10 cellular contexts compared by ENCODE assay signal in genomic region chr12:27711957-27712356, GRCh38. TPM values are rescaled to one million over a fixed set of nuclear protein-coding genes. Genes with fewer than 3 reads are reported as not detected.
DNase-seq lines count a peak whose midpoint lies in the region; ATAC-seq, FAIRE-seq and TF ChIP-seq lines count a peak whose summit lies in the region.
"Had no signal": no experiment of that assay in that cellular context is flagged by ENCODE, and none has a peak within 500 bp of the region (broad histone marks: within the 10 kb centered on the region; RNA-seq: fewer than 3 reads in every experiment).

No MANE protein-coding gene starts in this region.

- H4K20me1 ChIP-seq in HepG2 (ENCODE audit: insufficient read depth, low read length), result peaks cover 11% of the 10 kb centered on the region

- H3K4me1 ChIP-seq in HepG2 (ENCODE audit: insufficient read depth, low read length), result peaks cover 38% of the 10 kb centered on the region
- H3K4me1 ChIP-seq in right lobe of liver, result peaks cover 0 to 13% (median 0%) of the 10 kb centered on the region in 4 donors

- no peaks in the 10 kb centered on the region for H3K9me3 ChIP-seq in HepG2 (ENCODE audit: low read length)
- no peaks in the 10 kb centered on the region for H3K9me3 ChIP-seq in right lobe of liver

- no peak for DNase-seq in HepG2 (ENCODE audit: low spot score)
- DNase-seq in right lobe of liver, result no peak
- no peak for DNase-seq in activated CD4-positive, alpha-beta memory T cell treated with anti-CD3 and anti-CD28 coated beads, Interleukin-2, amount 10 ng/mL, durations not matched to agents 7 days and 5 days
- DNase-seq in immature natural killer cell, result no peak
- DNase-seq in DMS 273 treated with DMSO at 0.1 percent for 48 hours (lab: John Stamatoyannopoulos, UW), result no peak
- no peak for DNase-seq in C1 segment of cervical spinal cord (lab: John Stamatoyannopoulos, UW)
- DNase-seq: NCI-H1436 treated with DMSO at 0.1 percent for 48 hours had no signal

- no peak for ATAC-seq in HepG2
- no peak for ATAC-seq in right lobe of liver
- no peak for ATAC-seq in HG03108 (IDR thresholded peaks at IDR 0.05; ENCODE audit: unreplicated experiment)
- ATAC-seq in GM21786 (IDR thresholded peaks at IDR 0.05; ENCODE audit: unreplicated experiment), result no peak

- H3K9ac ChIP-seq in HepG2 (ENCODE audit: insufficient read depth, low read depth, low read length), result peak overlapping the region; percentile 91; the same call in 1 of the 2 replicates

- H3K4me3 Mint-ChIP-seq in activated CD4-positive, alpha-beta memory T cell treated with anti-CD3 and anti-CD28 coated beads, Interleukin-2, amount 10 ng/mL, durations not matched to agents 7 days and 5 days, result peak overlapping the region; percentile 16
- H3K4me3 Mint-ChIP-seq in immature natural killer cell, result peak overlapping the region; percentile 95 to 100 (median 98)

- intact Hi-C loops in HepG2 (cut with micrococcal nuclease; ENCODE audit: unreplicated experiment), result loop anchor here (2.0 kb wide), 1 partner anchor 21 kb away; no protein-coding TSS in a partner anchor
- intact Hi-C loops in right lobe of liver (cut with DNase I), result no loop called here

- H3K36me3 Mint-ChIP-seq in activated CD4-positive, alpha-beta memory T cell treated with anti-CD3 and anti-CD28 coated beads, Interleukin-2, amount 10 ng/mL, durations not matched to agents 7 days and 5 days (ENCODE audit: low read depth), result peaks cover 11% of the 10 kb centered on the region
- H3K36me3 Mint-ChIP-seq in immature natural killer cell, result no peaks in the 10 kb centered on the region

- peak overlapping the region; percentile 72 to 94 (median 90); a peak in 5 of 6 replicates for H3K4me3 ChIP-seq in HepG2 (replicated peaks in 1 of 3; ENCODE audit: insufficient read depth in 1 of 3, low read depth in 2 of 3, low read length in 3 of 3)
- H3K4me3 ChIP-seq in right lobe of liver, result peak overlapping the region in 1 of 3 donors; percentile 78

- no peaks in the 10 kb centered on the region for H3K27me3 Mint-ChIP-seq in activated CD4-positive, alpha-beta memory T cell treated with anti-CD3 and anti-CD28 coated beads, Interleukin-2, amount 10 ng/mL, durations not matched to agents 7 days and 5 days
- peaks cover 0 to 15% (median 9%) of the 10 kb centered on the region in 3 donors for H3K27me3 Mint-ChIP-seq in immature natural killer cell (ENCODE audit: low read depth in 3 of 3)

- TF ChIP-seq EP300 in HepG2 (IDR thresholded peaks at IDR 0.05; ENCODE audit: low read depth in 2 of 2, low read length in 2 of 2) (no peak), HepG2 (CRISPR knock-in tag; IDR thresholded peaks at IDR 0.05; ENCODE audit: borderline replicate concordance) (no peak)

- peaks cover 0 to 25% of the 10 kb centered on the region in 2 experiments; a peak in 3 of 5 replicates for H3K36me3 ChIP-seq in HepG2 (replicated peaks in 1 of 2; ENCODE audit: control insufficient read depth in 1 of 2, insufficient read depth in 2 of 2, low read length in 2 of 2)
- peaks cover 0 to 15% (median 6%) of the 10 kb centered on the region in 4 donors for H3K36me3 ChIP-seq in right lobe of liver

- no TSS peak for BruUV-seq in HepG2 (replicated peaks; lab: Mats Ljungman, UMichigan)

- no peak for FAIRE-seq in HepG2 (lab: Jason Lieb, UNC)
- FAIRE-seq: H54 had no signal

- CTCF ChIA-PET in HepG2 (lab: Yijun Ruan, JAX; ENCODE audit: low intra/inter-chr PET ratio, low total read pairs), result no interaction called here
- CTCF ChIA-PET in activated CD4-positive, alpha-beta memory T cell treated with anti-CD3 and anti-CD28 coated beads, Interleukin-2, amount 10 ng/mL, durations not matched to agents 7 days and 5 days (lab: Charles Lee), result no interaction called here

- no peak overlapping the region for H3K27ac Mint-ChIP-seq in activated CD4-positive, alpha-beta memory T cell treated with anti-CD3 and anti-CD28 coated beads, Interleukin-2, amount 10 ng/mL, durations not matched to agents 7 days and 5 days
- peak overlapping the region in 3 of 6 donors; percentile 2 to 93 (median 6) for H3K27ac Mint-ChIP-seq in immature natural killer cell

- peaks cover 0 to 3% of the 10 kb centered on the region in 2 experiments; a peak in 1 of 5 replicates for H3K27me3 ChIP-seq in HepG2 (ENCODE audit: control insufficient read depth in 1 of 2, insufficient read depth in 2 of 2, low read length in 2 of 2)
- H3K27me3 ChIP-seq in right lobe of liver, result no peaks in the 10 kb centered on the region

- peak overlapping the region; percentile 73 for H3K4me2 ChIP-seq in HepG2 (ENCODE audit: low read depth, low read length)

- no peak overlapping the region for H3K27ac ChIP-seq in HepG2 (ENCODE audit: extremely low read length, insufficient read depth, low read length)
- no peak overlapping the region for H3K27ac ChIP-seq in right lobe of liver

- H2AFZ ChIP-seq in HepG2 (ENCODE audit: low read length), result no peak overlapping the region

- in situ Hi-C loops in HepG2 (cut with HindIII; ENCODE audit: extremely low pct_ligation_motif_present, low pct_unique_long_range_greater_than_20kb), result no loop called here

- no peak for TF ChIP-seq CTCF in HepG2 (CRISPR knock-in tag; IDR thresholded peaks at IDR 0.05)
- no peak for TF ChIP-seq CTCF in right lobe of liver (IDR thresholded peaks at IDR 0.05)

- TF ChIP-seq RAD21 in HepG2 (CRISPR knock-in tag; IDR thresholded peaks at IDR 0.05), result no peak

- H3K4me1 Mint-ChIP-seq in activated CD4-positive, alpha-beta memory T cell treated with anti-CD3 and anti-CD28 coated beads, Interleukin-2, amount 10 ng/mL, durations not matched to agents 7 days and 5 days, result peaks cover 21% of the 10 kb centered on the region
- H3K4me1 Mint-ChIP-seq in immature natural killer cell, result peaks cover 32 to 45% of the 10 kb centered on the region in 2 donors

- WGBS in HepG2 (ENCODE audit: low lambda C conversion rate), result 91% methylated on average over 3 of the region's 3 CpGs
- WGBS in right lobe of liver (ENCODE audit: insufficient coverage, low coverage, low lambda C conversion rate, missing lambda C conversion rate), result 57% methylated on average over 3 of the region's 3 CpGs

- TF ChIP-seq POLR2A in HepG2 (IDR thresholded peaks at IDR 0.05; ENCODE audit: insufficient read depth in 1 of 2, low read depth in 2 of 2, low read length in 2 of 2) (no peak), right lobe of liver (IDR thresholded peaks at IDR 0.05) (no peak)

- H3K9me3 Mint-ChIP-seq in activated CD4-positive, alpha-beta memory T cell treated with anti-CD3 and anti-CD28 coated beads, Interleukin-2, amount 10 ng/mL, durations not matched to agents 7 days and 5 days, result no peaks in the 10 kb centered on the region
- H3K9me3 Mint-ChIP-seq in immature natural killer cell, result no peaks in the 10 kb centered on the region

- H3K79me2 ChIP-seq in HepG2 (ENCODE audit: insufficient read depth, low read length), result peaks cover 39% of the 10 kb centered on the region

- POLR2A ChIA-PET in HepG2 (lab: Yijun Ruan, JAX), result interaction anchor here (1.0 kb wide), 1 partner anchor 15 kb away, joined by 4 read pairs; no protein-coding TSS in a partner anchor
- POLR2A ChIA-PET in activated CD4-positive, alpha-beta memory T cell treated with anti-CD3 and anti-CD28 coated beads, Interleukin-2, amount 10 ng/mL, durations not matched to agents 7 days and 5 days (lab: Charles Lee), result interaction anchor here (0.6 to 0.7 kb wide), 2 partner anchors 12 to 468 kb away, joined by 3 read pairs; partner anchors contain the start of gene STK38L

RNA-seq across cellular contexts. Expression of gene MRPS35, which starts 1.3 kb away (rescaled TPM):
- total RNA-seq in HepG2 (2016; rRNA removed; fragmentation: Illumina TruSeq; extraction: Trizol) (104 and 160 TPM in 2 replicates), right lobe of liver (10 to 100 TPM; 34.6 to 84.4 (median 41.1) TPM)
- total RNA-seq in HepG2 (2016; cell fraction: cytosol; rRNA removed; fragmentation: Illumina TruSeq; extraction: Trizol; ENCODE audit: low read depth), result 29.1 and 30.1 TPM in 2 replicates
- total RNA-seq in HepG2 (2016; cell fraction: insoluble cytoplasmic fraction; rRNA removed; fragmentation: Illumina TruSeq; extraction: Trizol), result 102 and 162 TPM in 2 replicates
- 47.8 and 48.1 TPM in 2 replicates for total RNA-seq in HepG2 (2016; cell fraction: membrane; rRNA removed; fragmentation: Illumina TruSeq; extraction: Trizol)
- 39.9 and 41.6 TPM in 2 replicates for total RNA-seq in HepG2 (2016; cell fraction: nucleus; rRNA removed; fragmentation: Illumina TruSeq; extraction: Trizol)
- polyA plus RNA-seq in HepG2 (2011; rRNA removed) (48.8 and 63.4 TPM in 2 replicates), immature natural killer cell (10 to 100 TPM; 39.2 to 51.3 (median 41.4) TPM)
- polyA plus RNA-seq in HepG2 (2011; cell fraction: cytosol; rRNA removed), result 37.3 and 44.5 TPM in 2 replicates
- polyA plus RNA-seq in HepG2 (2011; cell fraction: nucleus; rRNA removed), result 8.5 and 11.1 TPM in 2 replicates
- polyA plus RNA-seq in HepG2 (2012), result 47.9 and 61.2 TPM in 2 replicates
- polyA plus RNA-seq in HepG2 (2016; cell fraction: cytosol; fragmentation: Illumina TruSeq; extraction: Trizol; ENCODE audit: low read depth), result 13.4 and 14.7 TPM in 2 replicates
- 142 and 160 TPM in 2 replicates for polyA plus RNA-seq in HepG2 (2016; cell fraction: insoluble cytoplasmic fraction; fragmentation: Illumina TruSeq; extraction: Trizol; ENCODE audit: low read depth)
- 29.5 and 31.1 TPM in 2 replicates for polyA plus RNA-seq in HepG2 (2016; cell fraction: membrane; fragmentation: Illumina TruSeq; extraction: Trizol; ENCODE audit: low read depth)
- 50.1 and 50.5 TPM in 2 replicates for polyA plus RNA-seq in HepG2 (2016; cell fraction: nucleus; fragmentation: Illumina TruSeq; extraction: Trizol; ENCODE audit: insufficient read depth, low read depth)
- polyA minus RNA-seq in HepG2 (2011; rRNA and poly(A)+ RNA removed; ENCODE audit: low replicate concordance), result 17.4 and 21.1 TPM in 2 replicates
- polyA minus RNA-seq in HepG2 (2011; cell fraction: cytosol; rRNA and poly(A)+ RNA removed), result 47.1 and 47.8 TPM in 2 replicates
- polyA minus RNA-seq in HepG2 (2011; cell fraction: nucleus; rRNA and poly(A)+ RNA removed), result 20.2 and 28.0 TPM in 2 replicates
- 10 to 100 TPM; 30.9 to 31.8 TPM for total RNA-seq in activated CD4-positive, alpha-beta memory T cell treated with anti-CD3 and anti-CD28 coated beads, Interleukin-2, amount 10 ng/mL, durations not matched to agents 7 days and 5 days

RNA-seq across cellular contexts. Expression of gene REP15, which starts 15.7 kb away (rescaled TPM):
- total RNA-seq in HepG2 (2016; rRNA removed; fragmentation: Illumina TruSeq; extraction: Trizol) (0.64 and 1.0 TPM in 2 replicates), right lobe of liver (1 to 10 TPM in 2 of 6 experiments, under 1 TPM in 4; 0.24 to 1.8 (median 0.88) TPM)
- total RNA-seq in HepG2 (2016; cell fraction: cytosol; rRNA removed; fragmentation: Illumina TruSeq; extraction: Trizol; ENCODE audit: low read depth), result not detected in 2 replicates
- 0.64 and 0.78 TPM in 2 replicates for total RNA-seq in HepG2 (2016; cell fraction: insoluble cytoplasmic fraction; rRNA removed; fragmentation: Illumina TruSeq; extraction: Trizol)
- total RNA-seq in HepG2 (2016; cell fraction: membrane; rRNA removed; fragmentation: Illumina TruSeq; extraction: Trizol), result 0.34 and 0.43 TPM in 2 replicates
- 0.60 and 0.62 TPM in 2 replicates for total RNA-seq in HepG2 (2016; cell fraction: nucleus; rRNA removed; fragmentation: Illumina TruSeq; extraction: Trizol)
- polyA plus RNA-seq in HepG2 (2011; rRNA removed) (0.12 and 0.14 TPM in 2 replicates), immature natural killer cell (not detected)
- polyA plus RNA-seq in HepG2 (2011; cell fraction: cytosol; rRNA removed), result 0.15 and 0.21 TPM in 2 replicates
- polyA plus RNA-seq in HepG2 (2011; cell fraction: nucleus; rRNA removed), result 0.29 and 0.42 TPM in 2 replicates
- polyA plus RNA-seq in HepG2 (2012), result 0.37 and 0.74 TPM in 2 replicates
- polyA plus RNA-seq in HepG2 (2016; cell fraction: cytosol; fragmentation: Illumina TruSeq; extraction: Trizol; ENCODE audit: low read depth), result 0.12 TPM in 1 of 2 replicates, not detected in the other
- 0.51 and 1.3 TPM in 2 replicates for polyA plus RNA-seq in HepG2 (2016; cell fraction: insoluble cytoplasmic fraction; fragmentation: Illumina TruSeq; extraction: Trizol; ENCODE audit: low read depth)
- polyA plus RNA-seq in HepG2 (2016; cell fraction: membrane; fragmentation: Illumina TruSeq; extraction: Trizol; ENCODE audit: low read depth), result not detected in 2 replicates
- 1.2 and 1.9 TPM in 2 replicates for polyA plus RNA-seq in HepG2 (2016; cell fraction: nucleus; fragmentation: Illumina TruSeq; extraction: Trizol; ENCODE audit: insufficient read depth, low read depth)
- 0.14 and 0.96 TPM in 2 replicates for polyA minus RNA-seq in HepG2 (2011; rRNA and poly(A)+ RNA removed; ENCODE audit: low replicate concordance)
- not detected in 2 replicates for polyA minus RNA-seq in HepG2 (2011; cell fraction: cytosol; rRNA and poly(A)+ RNA removed)
- polyA minus RNA-seq in HepG2 (2011; cell fraction: nucleus; rRNA and poly(A)+ RNA removed), result 2.3 and 4.4 TPM in 2 replicates
- total RNA-seq in activated CD4-positive, alpha-beta memory T cell treated with anti-CD3 and anti-CD28 coated beads, Interleukin-2, amount 10 ng/mL, durations not matched to agents 7 days and 5 days, result not detected
